In genomic region chr10:119364941-119365340, GRCh38 we compare ENCODE assay signal across 15 cellular contexts.
DNase-seq lines count a peak whose midpoint lies in the region; ATAC-seq, FAIRE-seq and TF ChIP-seq lines count a peak whose summit lies in the region.
"Had no signal": no experiment of that assay in that cellular context is flagged by ENCODE, and none has a peak within 500 bp of the region (broad histone marks: within the 10 kb centered on the region; RNA-seq: fewer than 3 reads in every experiment).

No MANE protein-coding gene starts in this region.

- peaks cover 2% of the 10 kb centered on the region for H3K36me3 Mint-ChIP-seq in astrocyte (ENCODE audit: low read depth, unreplicated experiment)

- in situ Hi-C loops in GM23248 (cut with MboI) = no loop called here

- H3K36me3 ChIP-seq in GM23248 (ENCODE audit: low read depth) = no peaks in the 10 kb centered on the region
- no peaks in the 10 kb centered on the region for H3K36me3 ChIP-seq in astrocyte (ENCODE audit: insufficient read depth, low read length)
- no peaks in the 10 kb centered on the region for H3K36me3 ChIP-seq in pancreas
- H3K36me3 ChIP-seq: thoracic aorta had no signal

- peaks cover 7% of the 10 kb centered on the region for H3K4me1 ChIP-seq in GM23248 (ENCODE audit: insufficient read depth)
- H3K4me1 ChIP-seq in astrocyte (ENCODE audit: insufficient read depth, low read length) = peaks cover 16% of the 10 kb centered on the region
- H3K4me1 ChIP-seq in foreskin keratinocyte = no peaks in the 10 kb centered on the region
- H3K4me1 ChIP-seq in pancreas = peaks cover 0 to 22% (median 12%) of the 10 kb centered on the region in 3 donors

- DNase-seq in GM23248 = peak; percentile 29
- DNase-seq in astrocyte (ENCODE audit: low read depth) = peak; percentile 59
- no peak for DNase-seq in foreskin keratinocyte
- peak in 2 of 6 donors; percentile 18 to 22 for DNase-seq in pancreas
- no peak for DNase-seq in stimulated activated CD4-positive, alpha-beta T cell treated with anti-CD3 and anti-CD28 coated beads, Interleukin-4, amount 100 ng/mL, for 4 hours
- DNase-seq in sciatic nerve (ENCODE audit: low spot score) = no peak
- DNase-seq: activated naive CD8-positive, alpha-beta T cell treated with anti-CD3 and anti-CD28 coated beads, Interleukin-2, amount 50 U/mL, for 24 hours; activated T-cell treated with anti-CD3 and anti-CD28 coated beads, Interleukin-2, amount 50 U/mL, for 24 hours; NCI-H2081 treated with DMSO at 0.1 percent for 48 hours; stimulated activated CD4-positive, alpha-beta T cell treated with anti-CD3 and anti-CD28 coated beads, Interleukin-15, amount 100 ng/mL, for 24 hours had no signal

- 0 out of 2 replicates have a peak, but pooled peaks cover 6% of the 10 kb centered on the region for H3K79me2 ChIP-seq in GM23248 (ENCODE audit: insufficient read depth)
- H3K79me2 ChIP-seq in astrocyte (ENCODE audit: insufficient read depth, low read length) = no peaks in the 10 kb centered on the region

- no peak overlapping the region for H2AFZ ChIP-seq in GM23248
- H2AFZ ChIP-seq in astrocyte (ENCODE audit: low read depth, low read length) = no peak overlapping the region

- intact Hi-C loops in pancreas (cut with DNase I) = no loop called here
- intact Hi-C loops in sciatic nerve (cut with DNase I) = no loop called here

- H3K9ac ChIP-seq in GM23248 (no peak overlapping the region), astrocyte (ENCODE audit: low read length) (no peak overlapping the region)

- H3K4me3 ChIP-seq in GM23248 = no peak overlapping the region
- no peak overlapping the region for H3K4me3 ChIP-seq in astrocyte (ENCODE audit: insufficient read depth, low read depth, low read length)
- H3K4me3 ChIP-seq in pancreas = no peak overlapping the region
- H3K4me3 ChIP-seq: GM12878, thoracic aorta had no signal

- H3K27me3 Mint-ChIP-seq in astrocyte (ENCODE audit: low read depth, unreplicated experiment) = peaks cover 5% of the 10 kb centered on the region
- H3K27me3 Mint-ChIP-seq: activated naive CD8-positive, alpha-beta T cell treated with anti-CD3 and anti-CD28 coated beads, Interleukin-2, amount 50 U/mL, for 24 hours; activated T-cell treated with anti-CD3 and anti-CD28 coated beads, Interleukin-2, amount 50 U/mL, for 24 hours had no signal

- H4K20me1 ChIP-seq in GM23248 (ENCODE audit: insufficient read depth) (no peaks in the 10 kb centered on the region), astrocyte (ENCODE audit: insufficient read depth, low read length) (peaks cover 24% of the 10 kb centered on the region)

- FAIRE-seq in astrocyte (lab: Jason Lieb, UNC) (no peak), pancreas (lab: Jason Lieb, UNC) (no peak)
- FAIRE-seq: GM12878 had no signal

- H3F3A ChIP-seq in GM23248 (ENCODE audit: insufficient read depth) = peaks cover 3% of the 10 kb centered on the region

- H3K4me1 Mint-ChIP-seq in astrocyte (ENCODE audit: low read depth, unreplicated experiment) = peaks cover 2% of the 10 kb centered on the region

- WGBS in GM23248 (ENCODE audit: low coverage in 1 of 2, low lambda C conversion rate in 2 of 2, missing lambda C conversion rate in 2 of 2), 2 experiments = 36 to 39% methylated on average over 4 of the region's 4 CpGs
- WGBS in pancreas, 2 donors = 27 to 28% methylated on average over 4 of the region's 4 CpGs

- no peak overlapping the region for H3K4me3 Mint-ChIP-seq in astrocyte (ENCODE audit: unreplicated experiment)
- H3K4me3 Mint-ChIP-seq: activated naive CD8-positive, alpha-beta T cell treated with anti-CD3 and anti-CD28 coated beads, Interleukin-2, amount 50 U/mL, for 24 hours; activated T-cell treated with anti-CD3 and anti-CD28 coated beads, Interleukin-2, amount 50 U/mL, for 24 hours; dendritic cell treated with granulocyte-macrophage colony-stimulating factor and Interleukin-4, amounts not matched to agents 40 ng/mL and 50 ng/mL, for 4 days had no signal

- H3K4me2 ChIP-seq in GM23248 (ENCODE audit: unreplicated experiment) = no peak overlapping the region
- H3K4me2 ChIP-seq in astrocyte (ENCODE audit: low read length) = peak overlapping the region; percentile 53

- no peak overlapping the region for H3K27ac ChIP-seq in GM23248
- H3K27ac ChIP-seq in astrocyte (ENCODE audit: low read depth, low read length) = no peak overlapping the region
- H3K27ac ChIP-seq in foreskin keratinocyte = no peak overlapping the region
- H3K27ac ChIP-seq in pancreas = no peak overlapping the region

- H3K9me2 ChIP-seq in GM23248 (ENCODE audit: insufficient read depth) = no peaks in the 10 kb centered on the region

- H3K27me3 ChIP-seq in GM23248 (replicated peaks; ENCODE audit: insufficient read depth) = no peaks in the 10 kb centered on the region
- H3K27me3 ChIP-seq in astrocyte (ENCODE audit: insufficient read depth, low read length) = peaks cover 2% of the 10 kb centered on the region
- no peaks in the 10 kb centered on the region for H3K27me3 ChIP-seq in foreskin keratinocyte
- no peaks in the 10 kb centered on the region for H3K27me3 ChIP-seq in pancreas

- TF ChIP-seq CTCF in astrocyte (IDR thresholded peaks at IDR 0.05; ENCODE audit: insufficient read depth, low read depth, low read length) (peak; percentile 21), foreskin keratinocyte (conservative IDR thresholded peaks at IDR 0.05) (peak; percentile 50), pancreas (IDR thresholded peaks at IDR 0.05) (no peak)

- H3K27ac Mint-ChIP-seq in astrocyte (ENCODE audit: unreplicated experiment) = no peak overlapping the region
- H3K27ac Mint-ChIP-seq: activated naive CD8-positive, alpha-beta T cell treated with anti-CD3 and anti-CD28 coated beads, Interleukin-2, amount 50 U/mL, for 24 hours; activated T-cell treated with anti-CD3 and anti-CD28 coated beads, Interleukin-2, amount 50 U/mL, for 24 hours; dendritic cell treated with granulocyte-macrophage colony-stimulating factor and Interleukin-4, amounts not matched to agents 40 ng/mL and 50 ng/mL, for 4 days had no signal

- H3K9me3 Mint-ChIP-seq in astrocyte (ENCODE audit: unreplicated experiment) = peaks cover 2% of the 10 kb centered on the region

- ATAC-seq in foreskin keratinocyte (no peak), pancreas (peak; percentile 58 to 78 (median 65)), GM21717 (IDR thresholded peaks at IDR 0.05; ENCODE audit: unreplicated experiment) (no peak), GM21360 (IDR thresholded peaks at IDR 0.05; ENCODE audit: unreplicated experiment) (no peak), sciatic nerve (no peak)
- ATAC-seq: activated naive CD8-positive, alpha-beta T cell treated with anti-CD3 and anti-CD28 coated beads, Interleukin-2, amount 50 U/mL, for 24 hours; GM12878 had no signal

- H3K9me3 ChIP-seq in GM23248 (ENCODE audit: low read depth) = no peaks in the 10 kb centered on the region
- H3K9me3 ChIP-seq in astrocyte (ENCODE audit: insufficient read depth, low read depth, low read length) = no peaks in the 10 kb centered on the region
- no peaks in the 10 kb centered on the region for H3K9me3 ChIP-seq in pancreas
- H3K9me3 ChIP-seq: thoracic aorta had no signal

Comparison
In these comparisons a context has a peak if more than half of its experiments do, and no peak if none do; other contexts are left out.
1. DNase-seq: peak in GM23248 (single experiment) and astrocyte (single experiment); none in foreskin keratinocyte (0 of 2), stimulated activated CD4-positive, alpha-beta T cell treated with anti-CD3 and anti-CD28 coated beads, Interleukin-4, amount 100 ng/mL, for 4 hours (0 of 2) and sciatic nerve (single experiment).
2. CTCF ChIP-seq: peak in astrocyte (single experiment) and foreskin keratinocyte (single experiment); none in pancreas (0 of 4).
3. ATAC-seq: peak in pancreas (4 of 4); none in foreskin keratinocyte (single experiment), GM21717 (single experiment), GM21360 (single experiment) and sciatic nerve (single experiment).